Comparison of ENCODE assay signal across 7 cellular contexts in the genomic region with DNA sequence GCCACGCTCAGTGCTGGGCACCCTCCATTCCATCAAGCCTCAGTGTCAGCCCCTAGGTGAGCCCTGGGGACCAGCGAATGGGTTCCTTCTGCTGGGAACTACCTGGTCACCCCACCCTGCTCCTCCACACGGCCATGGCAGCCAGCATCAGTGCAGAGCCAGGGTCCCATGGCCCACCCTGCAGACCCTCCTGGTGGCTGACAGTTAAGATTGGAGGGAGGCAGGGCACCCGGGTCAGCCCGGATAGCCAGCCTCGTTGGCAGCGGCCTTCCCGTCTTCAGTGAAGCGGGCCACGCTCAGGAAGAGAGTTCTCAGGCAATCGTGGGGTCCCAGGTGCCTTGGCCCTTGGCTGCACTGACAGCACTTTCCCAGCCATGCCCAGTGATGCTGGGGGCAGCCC.
"Had no signal": no experiment of that assay in that cellular context is flagged by ENCODE, and none has a peak within 500 bp of the region (broad histone marks: within the 10 kb centered on the region; RNA-seq: fewer than 3 reads in every experiment).

No MANE protein-coding gene starts in this region.

- FAIRE-seq: G401.6, GM12878, GM12892, GM18507, GM19239 had no signal

- ATAC-seq: GM12878 had no signal

- H3K4me3 ChIP-seq: GM12878 had no signal

- DNase-seq: GDM1, GF-D8 had no signal
